In genomic region chr12:119208626-119209061, GRCh38 we compare ENCODE assay signal across 9 cellular contexts. TPM values are rescaled to one million over a fixed set of nuclear protein-coding genes. Genes with fewer than 3 reads are reported as not detected.
A peak's percentile ranks its signal among the peaks of the same experiment; 100 is the strongest.
DNase-seq lines count a peak whose midpoint lies in the region; ATAC-seq and TF ChIP-seq lines count a peak whose summit lies in the region.
"Had no signal": no experiment of that assay in that cellular context is flagged by ENCODE, and none has a peak within 500 bp of the region (broad histone marks: within the 10 kb centered on the region; RNA-seq: fewer than 3 reads in every experiment).

No MANE protein-coding gene starts in this region.

- no peak overlapping the region for H3K4me3 ChIP-seq in dorsolateral prefrontal cortex

- ATAC-seq in HG02759 (IDR thresholded peaks at IDR 0.05; ENCODE audit: unreplicated experiment) = no peak
- no peak for ATAC-seq in HG03135 (IDR thresholded peaks at IDR 0.05; ENCODE audit: unreplicated experiment)

- TF ChIP-seq CTCF in dorsolateral prefrontal cortex (IDR thresholded peaks at IDR 0.05 in 54 of 56, conservative IDR thresholded peaks at IDR 0.05 in 2 of 56; ENCODE audit: low read depth in 1 of 56, partially characterized antibody in 56 of 56) (no peak), GM13977 (IDR thresholded peaks at IDR 0.05; ENCODE audit: extremely low read depth, insufficient read depth, missing control alignments) (no peak)

- peak; percentile 29 for DNase-seq in A172 (ENCODE audit: low spot score)
- DNase-seq in NCI-H146 treated with DMSO at 0.1 percent for 48 hours (lab: John Stamatoyannopoulos, UW; ENCODE audit: unreplicated experiment) = peak; percentile 44
- peak in 6 of 10 donors; percentile 29 to 70 (median 49) for DNase-seq in dorsolateral prefrontal cortex
- peak; percentile 39 to 49 for DNase-seq in lung microvascular endothelial cell (ENCODE audit: low read depth in 2 of 2)
- DNase-seq in GM13977 (ENCODE audit: low spot score) = no peak
- no peak for DNase-seq in activated CD4-positive, alpha-beta T cell treated with anti-CD3 and anti-CD28 coated beads for 4 hours
- DNase-seq: H7 had no signal

- intact Hi-C loops in dorsolateral prefrontal cortex (cut with DNase I) = loop anchor here in 1 of 2 donors (1.0 kb wide), 1 partner anchor 28 kb away; no protein-coding TSS in a partner anchor

- in situ Hi-C loops in GM13977 (cut with MboI; ENCODE audit: low pct_unique_long_range_greater_than_20kb, low sequenced_read_pairs, unreplicated experiment) = no loop called here

- no peaks in the 10 kb centered on the region for H3K27me3 ChIP-seq in dorsolateral prefrontal cortex

- H3K27ac ChIP-seq in dorsolateral prefrontal cortex = peak overlapping the region in 6 of 59 donors; percentile 4 to 50 (median 32)

RNA-seq across cellular contexts. Expression of gene HSPB8, which starts 29.9 kb away (rescaled TPM):
- 39.9 and 46.0 TPM in 2 replicates for total RNA-seq in A172 (2014; rRNA removed; shearing (Covaris generic))
- 100 to 1,000 TPM in 112 of 120 experiments, 10 to 100 TPM in 8; 76.6 to 246 (median 132) TPM for total RNA-seq in dorsolateral prefrontal cortex
- 1.4 and 2.2 TPM in 2 replicates for total RNA-seq in lung microvascular endothelial cell

Comparison
In these comparisons a context has a peak if more than half of its experiments do, and no peak if none do; other contexts are left out.
1. DNase-seq: peak in A172 (single experiment), NCI-H146 treated with DMSO at 0.1 percent for 48 hours (single experiment), dorsolateral prefrontal cortex (6 of 10) and lung microvascular endothelial cell (2 of 2); none in GM13977 (single experiment) and activated CD4-positive, alpha-beta T cell treated with anti-CD3 and anti-CD28 coated beads for 4 hours (0 of 2).
2. RNA of gene HSPB8, which starts 29.9 kb away (total RNA-seq): 76.6 to 246 TPM in dorsolateral prefrontal cortex and 39.9 to 46.0 TPM in A172; 1.4 to 2.2 TPM in lung microvascular endothelial cell; every median in the first group is over 10 times any median in the second.